Comparison of ENCODE assay signal across 8 cellular contexts in genomic region chr5:137888489-137888874, GRCh38.
DNase-seq lines count a peak whose midpoint lies in the region; ATAC-seq, FAIRE-seq and TF ChIP-seq lines count a peak whose summit lies in the region.

No MANE protein-coding gene starts in this region.

- TF ChIP-seq CTCF in fibroblast of pulmonary artery (IDR thresholded peaks at IDR 0.05; ENCODE audit: low read length, missing control alignments): no peak

- ATAC-seq in GM18517 (IDR thresholded peaks at IDR 0.05; ENCODE audit: unreplicated experiment) (peak; percentile 2), SK-N-SH treated with all-trans-retinoic acid at 6 μM for 48 hours (peak; percentile 41)

- no peak for DNase-seq in fibroblast of pulmonary artery (ENCODE audit: low read depth)
- DNase-seq in skeletal muscle cell (ENCODE audit: low read depth): no peak
- DNase-seq in GDM1 (lab: John Stamatoyannopoulos, UW): no peak
- no peak for DNase-seq in stimulated activated CD4-positive, alpha-beta T cell treated with anti-CD3 and anti-CD28 coated beads, Interleukin-15, amount 100 ng/mL, for 24 hours
- no peak for DNase-seq in NCI-H82 treated with DMSO at 0.1 percent for 48 hours (lab: John Stamatoyannopoulos, UW; ENCODE audit: unreplicated experiment)
- DNase-seq in urothelium cell line (ENCODE audit: low spot score): no peak

- FAIRE-seq in urothelium cell line (lab: Jason Lieb, UNC): no peak

- H3K4me3 ChIP-seq in fibroblast of pulmonary artery (replicated peaks; ENCODE audit: low read depth, low read length) (peak overlapping the region; percentile 50), skeletal muscle cell (ENCODE audit: low read depth, low read length) (peak overlapping the region; percentile 59)

TF ChIP-seq in SK-N-SH treated with all-trans-retinoic acid at 6 μM for 48 hours, 23 proteins besides CTCF, POLR2A, EP300 and RAD21:
- TF ChIP-seq SNAI2 (CRISPR knock-in tag; IDR thresholded peaks at IDR 0.05) (no peak), RARB (CRISPR knock-in tag; IDR thresholded peaks at IDR 0.05) (no peak), GLIS3 (CRISPR knock-in tag; IDR thresholded peaks at IDR 0.05) (no peak), ZNF565 (CRISPR knock-in tag; conservative IDR thresholded peaks at IDR 0.05; ENCODE audit: low read depth) (no peak), TOX (CRISPR knock-in tag; IDR thresholded peaks at IDR 0.05; ENCODE audit: borderline replicate concordance) (no peak), ZFP30 (CRISPR knock-in tag; IDR thresholded peaks at IDR 0.05) (no peak), CSRNP3 (CRISPR knock-in tag; IDR thresholded peaks at IDR 0.05) (no peak), TCF4 (CRISPR knock-in tag; IDR thresholded peaks at IDR 0.05; ENCODE audit: borderline replicate concordance) (no peak), TSHZ2 (CRISPR knock-in tag; IDR thresholded peaks at IDR 0.05) (no peak)
